Comparison of ENCODE assay signal across 1 cellular context in the genomic region with DNA sequence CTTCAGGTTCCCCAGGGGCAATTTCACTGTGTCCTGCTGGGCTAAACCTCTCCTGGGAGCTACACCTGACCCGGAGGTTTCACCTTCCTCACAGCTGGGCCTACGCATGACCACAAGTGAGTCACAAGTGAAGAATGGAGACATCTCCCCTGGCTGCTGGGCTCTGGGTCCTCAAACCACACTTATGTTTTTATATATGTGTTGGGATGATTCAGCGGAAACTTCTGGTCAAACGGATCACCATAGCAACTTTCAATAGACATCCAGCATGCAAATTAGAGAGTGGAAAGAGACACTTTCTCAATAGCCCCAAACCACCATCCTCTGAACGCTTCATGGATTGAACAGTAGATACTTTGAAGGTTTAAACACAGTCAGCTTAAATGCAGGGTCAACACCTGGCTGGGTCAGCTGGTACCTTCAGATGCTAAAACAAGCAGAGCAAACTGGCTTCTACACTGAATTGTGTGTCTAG.
TF ChIP-seq lines count a peak whose summit lies in the region.

No MANE protein-coding gene starts in this region.

TF ChIP-seq in WTC11, 78 proteins besides CTCF, POLR2A, EP300 and RAD21 (continued from another document):
- TF ChIP-seq, protein P1, sequence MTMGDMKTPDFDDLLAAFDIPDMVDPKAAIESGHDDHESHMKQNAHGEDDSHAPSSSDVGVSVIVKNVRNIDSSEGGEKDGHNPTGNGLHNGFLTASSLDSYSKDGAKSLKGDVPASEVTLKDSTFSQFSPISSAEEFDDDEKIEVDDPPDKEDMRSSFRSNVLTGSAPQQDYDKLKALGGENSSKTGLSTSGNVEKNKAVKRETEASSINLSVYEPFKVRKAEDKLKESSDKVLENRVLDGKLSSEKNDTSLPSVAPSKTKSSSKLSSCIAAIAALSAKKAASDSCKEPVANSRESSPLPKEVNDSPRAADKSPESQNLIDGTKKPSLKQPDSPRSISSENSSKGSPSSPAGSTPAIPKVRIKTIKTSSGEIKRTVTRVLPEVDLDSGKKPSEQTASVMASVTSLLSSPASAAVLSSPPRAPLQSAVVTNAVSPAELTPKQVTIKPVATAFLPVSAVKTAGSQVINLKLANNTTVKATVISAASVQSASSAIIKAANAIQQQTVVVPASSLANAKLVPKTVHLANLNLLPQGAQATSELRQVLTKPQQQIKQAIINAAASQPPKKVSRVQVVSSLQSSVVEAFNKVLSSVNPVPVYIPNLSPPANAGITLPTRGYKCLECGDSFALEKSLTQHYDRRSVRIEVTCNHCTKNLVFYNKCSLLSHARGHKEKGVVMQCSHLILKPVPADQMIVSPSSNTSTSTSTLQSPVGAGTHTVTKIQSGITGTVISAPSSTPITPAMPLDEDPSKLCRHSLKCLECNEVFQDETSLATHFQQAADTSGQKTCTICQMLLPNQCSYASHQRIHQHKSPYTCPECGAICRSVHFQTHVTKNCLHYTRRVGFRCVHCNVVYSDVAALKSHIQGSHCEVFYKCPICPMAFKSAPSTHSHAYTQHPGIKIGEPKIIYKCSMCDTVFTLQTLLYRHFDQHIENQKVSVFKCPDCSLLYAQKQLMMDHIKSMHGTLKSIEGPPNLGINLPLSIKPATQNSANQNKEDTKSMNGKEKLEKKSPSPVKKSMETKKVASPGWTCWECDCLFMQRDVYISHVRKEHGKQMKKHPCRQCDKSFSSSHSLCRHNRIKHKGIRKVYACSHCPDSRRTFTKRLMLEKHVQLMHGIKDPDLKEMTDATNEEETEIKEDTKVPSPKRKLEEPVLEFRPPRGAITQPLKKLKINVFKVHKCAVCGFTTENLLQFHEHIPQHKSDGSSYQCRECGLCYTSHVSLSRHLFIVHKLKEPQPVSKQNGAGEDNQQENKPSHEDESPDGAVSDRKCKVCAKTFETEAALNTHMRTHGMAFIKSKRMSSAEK (CRISPR knock-in tag; IDR thresholded peaks at IDR 0.05; ENCODE audit: borderline replicate concordance) = no peak
- TF ChIP-seq SOX15 (CRISPR knock-in tag; IDR thresholded peaks at IDR 0.05) (no peak), MXD4 (CRISPR knock-in tag; IDR thresholded peaks at IDR 0.05; ENCODE audit: borderline replicate concordance) (no peak), NFYB (CRISPR knock-in tag; conservative IDR thresholded peaks at IDR 0.05; ENCODE audit: low read depth) (no peak), ZNF138 (CRISPR knock-in tag; conservative IDR thresholded peaks at IDR 0.05) (no peak)
